ENCODE assay signal across 8 cellular contexts in genomic region chr3:9934235-9934621, GRCh38. TPM values are rescaled to one million over a fixed set of nuclear protein-coding genes. Genes with fewer than 3 reads are reported as not detected.
DNase-seq lines count a peak whose midpoint lies in the region; ATAC-seq and TF ChIP-seq lines count a peak whose summit lies in the region.

No MANE protein-coding gene starts in this region.

- H3K4me1 ChIP-seq in right atrium auricular region (peaks cover 0 to 31% of the 10 kb centered on the region in 2 donors), hepatocyte (ENCODE audit: insufficient read depth) (peaks cover 29% of the 10 kb centered on the region), spleen (peaks cover 24 to 51% (median 39%) of the 10 kb centered on the region in 6 donors)

- ATAC-seq in left ventricle myocardium superior (no peak), GM21723 (IDR thresholded peaks at IDR 0.05; ENCODE audit: unreplicated experiment) (no peak)

- H3K36me3 Mint-ChIP-seq in activated CD4-positive, alpha-beta memory T cell treated with anti-CD3 and anti-CD28 coated beads, Interleukin-2, amount 10 ng/mL, durations not matched to agents 7 days and 5 days (ENCODE audit: low read depth), result peaks cover 18% of the 10 kb centered on the region

- H3K27ac Mint-ChIP-seq in activated CD4-positive, alpha-beta memory T cell treated with anti-CD3 and anti-CD28 coated beads, Interleukin-2, amount 10 ng/mL, durations not matched to agents 7 days and 5 days, result peak overlapping the region; percentile 91

- TF ChIP-seq CTCF in right atrium auricular region (IDR thresholded peaks at IDR 0.05) (peak in 1 of 2 donors; percentile 47), hepatocyte (IDR thresholded peaks at IDR 0.05; ENCODE audit: poor library complexity) (peak; percentile 13), spleen (IDR thresholded peaks at IDR 0.05 in 8 of 11, conservative IDR thresholded peaks at IDR 0.05 in 3 of 11) (peak in 3 of 11 experiments; percentile 2 to 16 (median 15))

- TF ChIP-seq POLR2A in spleen (IDR thresholded peaks at IDR 0.05), result no peak

- H4K20me1 ChIP-seq in hepatocyte (ENCODE audit: insufficient read depth, poor library complexity, severe bottlenecking), result no peaks in the 10 kb centered on the region

- H3K9me3 ChIP-seq in right atrium auricular region (no peaks in the 10 kb centered on the region), hepatocyte (ENCODE audit: low read depth) (no peaks in the 10 kb centered on the region), spleen (no peaks in the 10 kb centered on the region)

- peak overlapping the region; percentile 99 for H3K4me2 ChIP-seq in hepatocyte

- POLR2A ChIA-PET in activated CD4-positive, alpha-beta memory T cell treated with anti-CD3 and anti-CD28 coated beads, Interleukin-2, amount 10 ng/mL, durations not matched to agents 7 days and 5 days (lab: Charles Lee), result interaction anchor here (1.2 to 5.8 kb wide), 13 partner anchors 10 to 387 kb away, joined by 3 to 57 read pairs (median 16); partner anchors contain the start of genes ARPC4, BRPF1, EMC3 and IL17RE

- peak overlapping the region; percentile 96 for H3K4me3 Mint-ChIP-seq in activated CD4-positive, alpha-beta memory T cell treated with anti-CD3 and anti-CD28 coated beads, Interleukin-2, amount 10 ng/mL, durations not matched to agents 7 days and 5 days

- CTCF ChIA-PET in activated CD4-positive, alpha-beta memory T cell treated with anti-CD3 and anti-CD28 coated beads, Interleukin-2, amount 10 ng/mL, durations not matched to agents 7 days and 5 days (lab: Charles Lee), result interaction anchor here (0.8 to 5.7 kb wide), 12 partner anchors 13 to 387 kb away, joined by 3 to 87 read pairs (median 7); partner anchors contain the start of genes EMC3, FANCD2, IL17RC and JAGN1

- peaks cover 26% of the 10 kb centered on the region for H3K79me2 ChIP-seq in hepatocyte

- H2AFZ ChIP-seq in hepatocyte, result peak overlapping the region; percentile 62

- no peaks in the 10 kb centered on the region for H3K9me2 ChIP-seq in hepatocyte (replicated peaks; ENCODE audit: insufficient read depth)

- intact Hi-C loops in left ventricle myocardium superior (cut with micrococcal nuclease) (no loop called here), spleen (cut with DNase I; ENCODE audit: low total_unique reads) (no loop called here)

- H3K9me3 Mint-ChIP-seq in activated CD4-positive, alpha-beta memory T cell treated with anti-CD3 and anti-CD28 coated beads, Interleukin-2, amount 10 ng/mL, durations not matched to agents 7 days and 5 days, result no peaks in the 10 kb centered on the region

- DNase-seq in right atrium auricular region (ENCODE audit: low spot score) (no peak), left ventricle myocardium superior (no peak), hepatocyte (ENCODE audit: low spot score) (peak; percentile 39), spleen (peak; percentile 82), iPS-NIHi7 (ENCODE audit: extremely low spot score) (no peak), AG20443 (ENCODE audit: low spot score) (no peak)
- DNase-seq in activated CD4-positive, alpha-beta memory T cell treated with anti-CD3 and anti-CD28 coated beads, Interleukin-2, amount 10 ng/mL, durations not matched to agents 7 days and 5 days, result peak; percentile 31

- WGBS in hepatocyte (ENCODE audit: low lambda C conversion rate, missing lambda C conversion rate), result 40% methylated on average over 11 of the region's 11 CpGs
- WGBS in spleen, 5 donors, result 10 to 25% (median 21%) methylated on average over 10 to 11 of the region's 11 CpGs

- H3K27ac ChIP-seq in right atrium auricular region (peak overlapping the region; percentile 97 to 98), hepatocyte (peak overlapping the region; percentile 95), spleen (peak overlapping the region; percentile 91 to 97 (median 94))

- H3K4me1 Mint-ChIP-seq in activated CD4-positive, alpha-beta memory T cell treated with anti-CD3 and anti-CD28 coated beads, Interleukin-2, amount 10 ng/mL, durations not matched to agents 7 days and 5 days, result peaks cover 40% of the 10 kb centered on the region

- H3K4me3 ChIP-seq in right atrium auricular region, result peak overlapping the region; percentile 68 to 81
- peak overlapping the region; percentile 61 for H3K4me3 ChIP-seq in hepatocyte
- H3K4me3 ChIP-seq in spleen, result peak overlapping the region; percentile 59 to 94 (median 85)

- no peaks in the 10 kb centered on the region for H3K27me3 Mint-ChIP-seq in activated CD4-positive, alpha-beta memory T cell treated with anti-CD3 and anti-CD28 coated beads, Interleukin-2, amount 10 ng/mL, durations not matched to agents 7 days and 5 days

- H3K36me3 ChIP-seq in right atrium auricular region, result peaks cover 35% of the 10 kb centered on the region
- no peaks in the 10 kb centered on the region for H3K36me3 ChIP-seq in hepatocyte (replicated peaks; ENCODE audit: insufficient read depth, low read depth)
- peaks cover 0 to 51% (median 10%) of the 10 kb centered on the region in 6 donors for H3K36me3 ChIP-seq in spleen

- H3K27me3 ChIP-seq in right atrium auricular region (no peaks in the 10 kb centered on the region), hepatocyte (no peaks in the 10 kb centered on the region), spleen (replicated peaks in 1 of 7) (no peaks in the 10 kb centered on the region)

RNA-seq across cellular contexts. Expression of gene CRELD1, which starts 0.6 kb away (rescaled TPM):
- total RNA-seq in right atrium auricular region (10 to 100 TPM; 63.9 to 79.0 TPM), left ventricle myocardium superior (62.7 TPM), hepatocyte (40.5 and 43.9 TPM in 2 replicates), spleen (10 to 100 TPM; 17.7 to 40.3 (median 31.4) TPM)
- total RNA-seq in activated CD4-positive, alpha-beta memory T cell treated with anti-CD3 and anti-CD28 coated beads, Interleukin-2, amount 10 ng/mL, durations not matched to agents 7 days and 5 days, result 10 to 100 TPM; 15.9 to 17.1 TPM
- polyA plus RNA-seq in hepatocyte (82.9 and 83.6 TPM in 2 replicates), spleen (10 to 100 TPM; 20.6 to 40.9 (median 21.9) TPM)

RNA-seq across cellular contexts. Expression of gene IL17RC, which starts 17.3 kb away (rescaled TPM):
- total RNA-seq in right atrium auricular region, result 10 to 100 TPM; 32.5 to 49.1 TPM
- total RNA-seq in left ventricle myocardium superior, result 36.0 TPM
- total RNA-seq in activated CD4-positive, alpha-beta memory T cell treated with anti-CD3 and anti-CD28 coated beads, Interleukin-2, amount 10 ng/mL, durations not matched to agents 7 days and 5 days, result under 1 TPM; 0.23 to 0.45 TPM
- total RNA-seq in hepatocyte, result 27.3 and 39.4 TPM in 2 replicates
- 47.8 and 48.5 TPM in 2 replicates for polyA plus RNA-seq in hepatocyte
- total RNA-seq in spleen, result 10 to 100 TPM; 10.7 to 24.1 (median 19.7) TPM
- 10 to 100 TPM in 2 of 3 donors, 1 to 10 TPM in 1; 6.6 to 24.6 (median 12.6) TPM for polyA plus RNA-seq in spleen

RNA-seq across cellular contexts. Expression of gene PRRT3, which starts 18.0 kb away (rescaled TPM):
- 1 to 10 TPM; 1.4 to 1.9 TPM for total RNA-seq in right atrium auricular region
- 0.35 TPM for total RNA-seq in left ventricle myocardium superior
- 1 to 10 TPM; 5.4 to 6.1 TPM for total RNA-seq in activated CD4-positive, alpha-beta memory T cell treated with anti-CD3 and anti-CD28 coated beads, Interleukin-2, amount 10 ng/mL, durations not matched to agents 7 days and 5 days
- 1.1 and 2.5 TPM in 2 replicates for total RNA-seq in hepatocyte
- polyA plus RNA-seq in hepatocyte, result 2.0 and 4.0 TPM in 2 replicates
- total RNA-seq in spleen, result 1 to 10 TPM in 6 of 7 donors, under 1 TPM in 1; 0.85 to 2.4 (median 1.9) TPM
- polyA plus RNA-seq in spleen, result under 1 TPM; 0.65 to 0.99 (median 0.72) TPM

RNA-seq across cellular contexts. Expression of gene IL17RE, which starts 31.6 kb away (rescaled TPM):
- total RNA-seq in right atrium auricular region, result 1 to 10 TPM in 1 of 2 donors, under 1 TPM in 1; 0.89 to 2.6 TPM
- total RNA-seq in left ventricle myocardium superior, result 0.45 TPM
- 1 to 10 TPM; 1.7 to 3.0 TPM for total RNA-seq in activated CD4-positive, alpha-beta memory T cell treated with anti-CD3 and anti-CD28 coated beads, Interleukin-2, amount 10 ng/mL, durations not matched to agents 7 days and 5 days
- total RNA-seq in hepatocyte, result 9.1 and 10.2 TPM in 2 replicates
- polyA plus RNA-seq in hepatocyte, result 6.3 and 6.8 TPM in 2 replicates
- 1 to 10 TPM; 1.0 to 5.1 (median 1.9) TPM for total RNA-seq in spleen
- polyA plus RNA-seq in spleen, result 1 to 10 TPM in 1 of 3 donors, under 1 TPM in 2; 0.57 to 1.7 (median 0.64) TPM

RNA-seq across cellular contexts. Expression of gene JAGN1, which starts 43.8 kb away (rescaled TPM):
- total RNA-seq in right atrium auricular region (10 to 100 TPM; 39.8 to 44.8 TPM), left ventricle myocardium superior (18.4 TPM), hepatocyte (61.4 and 73.8 TPM in 2 replicates), spleen (10 to 100 TPM; 17.1 to 41.3 (median 23.6) TPM)
- 10 to 100 TPM; 25.4 to 28.6 TPM for total RNA-seq in activated CD4-positive, alpha-beta memory T cell treated with anti-CD3 and anti-CD28 coated beads, Interleukin-2, amount 10 ng/mL, durations not matched to agents 7 days and 5 days
- polyA plus RNA-seq in hepatocyte (70.2 and 83.5 TPM in 2 replicates), spleen (10 to 100 TPM; 22.0 to 33.4 (median 28.1) TPM)

Comparison
In these comparisons a context has a peak if more than half of its experiments do, and no peak if none do; other contexts are left out.
1. DNase-seq: peak in activated CD4-positive, alpha-beta memory T cell treated with anti-CD3 and anti-CD28 coated beads, Interleukin-2, amount 10 ng/mL, durations not matched to agents 7 days and 5 days (single experiment), hepatocyte (single experiment) and spleen (single experiment); none in right atrium auricular region (single experiment), left ventricle myocardium superior (single experiment), iPS-NIHi7 (single experiment) and AG20443 (single experiment).
2. RNA of gene IL17RC, which starts 17.3 kb away (total RNA-seq): 32.5 to 49.1 TPM in right atrium auricular region, 36.0 TPM in left ventricle myocardium superior (single experiment), 27.3 to 39.4 TPM in hepatocyte and 10.7 to 24.1 TPM in spleen; 0.23 to 0.45 TPM in activated CD4-positive, alpha-beta memory T cell treated with anti-CD3 and anti-CD28 coated beads, Interleukin-2, amount 10 ng/mL, durations not matched to agents 7 days and 5 days; every median in the first group is over 4 times any median in the second.
3. Peak in every context shown above with its lines, with median percentiles within 50 percentile points of each other: H3K27ac ChIP-seq and H3K4me3 ChIP-seq.